In the genomic region with DNA sequence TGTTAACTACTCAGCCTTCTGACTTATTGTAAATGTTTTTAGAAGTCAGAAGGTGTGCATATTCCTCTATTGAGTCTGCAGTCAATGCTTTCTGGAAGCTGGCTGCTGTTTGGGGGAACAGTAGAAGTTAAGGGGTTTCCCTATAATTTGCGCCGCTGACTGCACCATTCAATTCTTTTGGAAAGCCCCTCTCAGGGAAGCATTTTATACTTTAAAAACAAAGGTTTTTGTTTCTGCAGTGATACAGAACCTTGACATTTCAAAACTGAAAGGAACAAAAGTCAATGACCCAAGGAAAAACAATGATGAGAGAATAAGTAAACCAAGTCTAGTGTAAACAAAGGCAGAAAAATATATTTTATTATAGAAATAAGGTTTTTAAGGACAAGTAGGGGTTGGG, we compare ENCODE assay signal across 30 cellular contexts.
A peak's percentile ranks its signal among the peaks of the same experiment; 100 is the strongest.
DNase-seq lines count a peak whose midpoint lies in the region; ATAC-seq and TF ChIP-seq lines count a peak whose summit lies in the region.
"Had no signal": no experiment of that assay in that cellular context is flagged by ENCODE, and none has a peak within 500 bp of the region (broad histone marks: within the 10 kb centered on the region; RNA-seq: fewer than 3 reads in every experiment).

No MANE protein-coding gene starts in this region.

- H3K27ac ChIP-seq in KOPT-K1 (ENCODE audit: low read depth, low read length, poor library complexity, severe bottlenecking): peak overlapping the region; percentile 43
- H3K27ac ChIP-seq: ascending aorta, cardiac muscle cell, gastrocnemius medialis, prostate gland, sigmoid colon, transverse colon, WERI-Rb-1 had no signal

- H3K27me3 Mint-ChIP-seq in stimulated activated naive B cell treated with anti-CD40 and anti-IgM and Interleukin-4, amounts not matched to agents 10 μg/mL and 1 μg/mL and 100 μg/mL, for 72 hours: no peaks in the 10 kb centered on the region
- peaks cover 5% of the 10 kb centered on the region for H3K27me3 Mint-ChIP-seq in activated CD8-positive, alpha-beta memory T cell treated with anti-CD3 and anti-CD28 coated beads, Interleukin-2, amount 10 ng/mL, durations not matched to agents 7 days and 5 days
- H3K27me3 Mint-ChIP-seq in nephron progenitor cell (ENCODE audit: low read depth, poor library complexity): peaks cover 3% of the 10 kb centered on the region

- no peaks in the 10 kb centered on the region for H3K36me3 ChIP-seq in KOPT-K1 (ENCODE audit: insufficient read depth, low read length)
- H3K36me3 ChIP-seq: ascending aorta, cardiac muscle cell, gastrocnemius medialis, prostate gland, sigmoid colon, transverse colon, WERI-Rb-1 had no signal

- peaks cover 1 to 4% of the 10 kb centered on the region in 2 donors for H3K9me3 Mint-ChIP-seq in stimulated activated naive B cell treated with anti-CD40 and anti-IgM and Interleukin-4, amounts not matched to agents 10 μg/mL and 1 μg/mL and 100 μg/mL, for 72 hours
- H3K9me3 Mint-ChIP-seq in activated CD8-positive, alpha-beta memory T cell treated with anti-CD3 and anti-CD28 coated beads, Interleukin-2, amount 10 ng/mL, durations not matched to agents 7 days and 5 days (ENCODE audit: low read depth): no peaks in the 10 kb centered on the region
- peaks cover 7% of the 10 kb centered on the region for H3K9me3 Mint-ChIP-seq in nephron progenitor cell
- H3K9me3 Mint-ChIP-seq: activated CD4-positive, alpha-beta T cell treated with anti-CD3 and anti-CD28 coated beads, Interleukin-2, amount 10 ng/mL, durations not matched to agents 24 days and 14 days; mesothelial cell of epicardium had no signal

- TF ChIP-seq CTCF in GM13976 (IDR thresholded peaks at IDR 0.05; ENCODE audit: borderline replicate concordance, control extremely low read depth, extremely low read depth, insufficient read depth, missing control alignments) (no peak), nephron progenitor cell (IDR thresholded peaks at IDR 0.05) (no peak)

- DNase-seq in GM13976 (ENCODE audit: low spot score) (peak; percentile 48), sciatic nerve (ENCODE audit: low spot score) (no peak), nephron progenitor cell (no peak)
- DNase-seq in stimulated activated naive B cell treated with anti-CD40 and anti-IgM and Interleukin-4, amounts not matched to agents 10 μg/mL and 1 μg/mL and 100 μg/mL, for 72 hours: no peak
- DNase-seq in activated CD8-positive, alpha-beta memory T cell treated with anti-CD3 and anti-CD28 coated beads, Interleukin-2, amount 10 ng/mL, durations not matched to agents 7 days and 5 days: no peak
- DNase-seq: activated CD4-positive, alpha-beta T cell treated with anti-CD3 and anti-CD28 coated beads, Interleukin-2, amount 10 ng/mL, durations not matched to agents 24 days and 14 days; activated CD8-positive, alpha-beta memory T cell treated with anti-CD3 and anti-CD28 coated beads for 24 hours; activated effector memory CD4-positive, alpha-beta T cell treated with Interleukin-2 at 50 U/mL for 16 hours; activated naive CD8-positive, alpha-beta T cell treated with anti-CD3 and anti-CD28 coated beads, Interleukin-2, amount 10 ng/mL, durations not matched to agents 7 days and 5 days; C1 segment of cervical spinal cord; DMS153; gastrocnemius medialis; GOT3; kidney glomerular epithelial cell; naive thymus-derived CD4-positive, alpha-beta T cell; NCI-H1048; NCI-H1694; NCI-H446 treated with DMSO at 0.1 percent for 48 hours; NCI-H774; sigmoid colon; stimulated activated CD4-positive, alpha-beta T cell treated with anti-CD3 and anti-CD28 coated beads, Interleukin-4, amount 100 ng/mL, for 1 hour; T1000; transverse colon; WERI-Rb-1 had no signal

- CTCF ChIA-PET in activated CD8-positive, alpha-beta memory T cell treated with anti-CD3 and anti-CD28 coated beads, Interleukin-2, amount 10 ng/mL, durations not matched to agents 7 days and 5 days (lab: Charles Lee): interaction anchor here (1.1 kb wide), 1 partner anchor 38 kb away, joined by 3 read pairs; no protein-coding TSS in a partner anchor

- peaks cover 32 to 54% of the 10 kb centered on the region in 2 donors for H3K4me1 Mint-ChIP-seq in stimulated activated naive B cell treated with anti-CD40 and anti-IgM and Interleukin-4, amounts not matched to agents 10 μg/mL and 1 μg/mL and 100 μg/mL, for 72 hours
- peaks cover 33% of the 10 kb centered on the region for H3K4me1 Mint-ChIP-seq in activated CD8-positive, alpha-beta memory T cell treated with anti-CD3 and anti-CD28 coated beads, Interleukin-2, amount 10 ng/mL, durations not matched to agents 7 days and 5 days
- H3K4me1 Mint-ChIP-seq in nephron progenitor cell: peaks cover 11% of the 10 kb centered on the region

- intact Hi-C loops in sciatic nerve (cut with DNase I): no loop called here

- no peak overlapping the region for H3K4me3 Mint-ChIP-seq in stimulated activated naive B cell treated with anti-CD40 and anti-IgM and Interleukin-4, amounts not matched to agents 10 μg/mL and 1 μg/mL and 100 μg/mL, for 72 hours
- no peak overlapping the region for H3K4me3 Mint-ChIP-seq in activated CD8-positive, alpha-beta memory T cell treated with anti-CD3 and anti-CD28 coated beads, Interleukin-2, amount 10 ng/mL, durations not matched to agents 7 days and 5 days
- H3K4me3 Mint-ChIP-seq in nephron progenitor cell: no peak overlapping the region
- H3K4me3 Mint-ChIP-seq: activated CD4-positive, alpha-beta T cell treated with anti-CD3 and anti-CD28 coated beads, Interleukin-2, amount 10 ng/mL, durations not matched to agents 24 days and 14 days; activated naive CD8-positive, alpha-beta T cell treated with anti-CD3 and anti-CD28 coated beads, Interleukin-2, amount 10 ng/mL, durations not matched to agents 7 days and 5 days; mesothelial cell of epicardium; naive thymus-derived CD4-positive, alpha-beta T cell had no signal

- in situ Hi-C loops in GM13976 (cut with MboI; ENCODE audit: low sequenced_read_pairs, unreplicated experiment): no loop called here

- H3K36me3 Mint-ChIP-seq in stimulated activated naive B cell treated with anti-CD40 and anti-IgM and Interleukin-4, amounts not matched to agents 10 μg/mL and 1 μg/mL and 100 μg/mL, for 72 hours: peaks cover 0 to 2% of the 10 kb centered on the region in 2 donors
- H3K36me3 Mint-ChIP-seq in activated CD8-positive, alpha-beta memory T cell treated with anti-CD3 and anti-CD28 coated beads, Interleukin-2, amount 10 ng/mL, durations not matched to agents 7 days and 5 days: peaks cover 5% of the 10 kb centered on the region
- no peaks in the 10 kb centered on the region for H3K36me3 Mint-ChIP-seq in nephron progenitor cell (ENCODE audit: low read depth)
- H3K36me3 Mint-ChIP-seq: activated naive CD8-positive, alpha-beta T cell treated with anti-CD3 and anti-CD28 coated beads, Interleukin-2, amount 10 ng/mL, durations not matched to agents 7 days and 5 days; mesothelial cell of epicardium had no signal

- no peak overlapping the region for H3K27ac Mint-ChIP-seq in stimulated activated naive B cell treated with anti-CD40 and anti-IgM and Interleukin-4, amounts not matched to agents 10 μg/mL and 1 μg/mL and 100 μg/mL, for 72 hours
- H3K27ac Mint-ChIP-seq in activated CD8-positive, alpha-beta memory T cell treated with anti-CD3 and anti-CD28 coated beads, Interleukin-2, amount 10 ng/mL, durations not matched to agents 7 days and 5 days: no peak overlapping the region
- no peak overlapping the region for H3K27ac Mint-ChIP-seq in nephron progenitor cell
- H3K27ac Mint-ChIP-seq: activated CD4-positive, alpha-beta T cell treated with anti-CD3 and anti-CD28 coated beads, Interleukin-2, amount 10 ng/mL, durations not matched to agents 24 days and 14 days; activated naive CD8-positive, alpha-beta T cell treated with anti-CD3 and anti-CD28 coated beads, Interleukin-2, amount 10 ng/mL, durations not matched to agents 7 days and 5 days; mesothelial cell of epicardium had no signal

- peak; percentile 44 for ATAC-seq in GM21619 (IDR thresholded peaks at IDR 0.05; ENCODE audit: unreplicated experiment)
- peak; percentile 76 to 88 for ATAC-seq in stimulated activated naive B cell treated with anti-CD40 and anti-IgM and Interleukin-4, amounts not matched to agents 10 μg/mL and 1 μg/mL and 100 μg/mL, for 72 hours (replicated peaks)
- ATAC-seq in sciatic nerve: no peak
- ATAC-seq in activated CD8-positive, alpha-beta memory T cell treated with anti-CD3 and anti-CD28 coated beads, Interleukin-2, amount 10 ng/mL, durations not matched to agents 7 days and 5 days: no peak
- ATAC-seq: gastrocnemius medialis; naive thymus-derived CD4-positive, alpha-beta T cell had no signal

- no peaks in the 10 kb centered on the region for H3K9me3 ChIP-seq in KOPT-K1 (ENCODE audit: insufficient read depth, low read length, poor library complexity, severe bottlenecking)
- H3K9me3 ChIP-seq: ascending aorta, gastrocnemius medialis, prostate gland, sigmoid colon, transverse colon had no signal

Comparison
In these comparisons a context has a peak if more than half of its experiments do, and no peak if none do; other contexts are left out.
1. ATAC-seq: peak in GM21619 (single experiment) and stimulated activated naive B cell treated with anti-CD40 and anti-IgM and Interleukin-4, amounts not matched to agents 10 μg/mL and 1 μg/mL and 100 μg/mL, for 72 hours (2 of 2); none in sciatic nerve (single experiment) and activated CD8-positive, alpha-beta memory T cell treated with anti-CD3 and anti-CD28 coated beads, Interleukin-2, amount 10 ng/mL, durations not matched to agents 7 days and 5 days (single experiment).